Comparison of ENCODE assay signal across 8 cellular contexts in genomic region chr15:78241017-78241416, GRCh38. TPM values are rescaled to one million over a fixed set of nuclear protein-coding genes. Genes with fewer than 3 reads are reported as not detected.
DNase-seq lines count a peak whose midpoint lies in the region; ATAC-seq and TF ChIP-seq lines count a peak whose summit lies in the region.

No MANE protein-coding gene starts in this region.

- H3K36me3 Mint-ChIP-seq in activated CD4-positive, alpha-beta memory T cell treated with anti-CD3 and anti-CD28 coated beads for 36 hours: no peaks in the 10 kb centered on the region

- H3K27ac Mint-ChIP-seq in activated CD4-positive, alpha-beta memory T cell treated with anti-CD3 and anti-CD28 coated beads for 36 hours: no peak overlapping the region

- ATAC-seq in HG03442 (IDR thresholded peaks at IDR 0.05; ENCODE audit: unreplicated experiment): no peak

- intact Hi-C loops in activated CD4-positive, alpha-beta memory T cell treated with anti-CD3 and anti-CD28 coated beads for 36 hours (cut with micrococcal nuclease): loop anchor here (1.0 to 5.0 kb wide), 5 partner anchors 44 to 282 kb away; partner anchors contain the start of gene CIB2
- intact Hi-C loops in dorsolateral prefrontal cortex (cut with DNase I): loop anchor here (1.0 to 5.0 kb wide), 7 partner anchors 62 to 278 kb away; partner anchors contain the start of gene CIB2 (in 2 of the 2)

- no peak overlapping the region for H3K4me3 Mint-ChIP-seq in activated CD4-positive, alpha-beta memory T cell treated with anti-CD3 and anti-CD28 coated beads for 36 hours

- no peak overlapping the region for H3K4me3 ChIP-seq in H7 (ENCODE audit: insufficient read depth, low read depth, low read length)
- no peak overlapping the region for H3K4me3 ChIP-seq in dorsolateral prefrontal cortex

- peaks cover 2% of the 10 kb centered on the region for H3K4me1 Mint-ChIP-seq in activated CD4-positive, alpha-beta memory T cell treated with anti-CD3 and anti-CD28 coated beads for 36 hours (ENCODE audit: low read depth)

- peaks cover 1% of the 10 kb centered on the region for H3K27me3 Mint-ChIP-seq in activated CD4-positive, alpha-beta memory T cell treated with anti-CD3 and anti-CD28 coated beads for 36 hours

- DNase-seq in H7: peak; percentile 94
- peak; percentile 11 for DNase-seq in NCI-H524 treated with DMSO at 0.1 percent for 48 hours (lab: John Stamatoyannopoulos, UW)
- DNase-seq in activated CD4-positive, alpha-beta memory T cell treated with anti-CD3 and anti-CD28 coated beads for 36 hours: peak; percentile 91
- DNase-seq in dorsolateral prefrontal cortex: peak; percentile 77 to 92 (median 89)
- DNase-seq in lung microvascular endothelial cell (ENCODE audit: low read depth in 2 of 2): peak; percentile 69 to 82
- DNase-seq in stimulated activated CD8-positive, alpha-beta memory T cell treated with anti-CD3 and anti-CD28 coated beads, Interleukin-12 subunit alpha, Interleukin-12 subunit beta, amount 100 ng/mL, for 24 hours (ENCODE audit: extremely low read depth): peak; percentile 46

- no peaks in the 10 kb centered on the region for H3K9me3 Mint-ChIP-seq in activated CD4-positive, alpha-beta memory T cell treated with anti-CD3 and anti-CD28 coated beads for 36 hours

- H3K27me3 ChIP-seq in H7 (ENCODE audit: control insufficient read depth, insufficient read depth, low read length) (no peaks in the 10 kb centered on the region), dorsolateral prefrontal cortex (peaks cover 0 to 4% (median 0%) of the 10 kb centered on the region in 45 donors)

- TF ChIP-seq CTCF in C4-2B (conservative IDR thresholded peaks at IDR 0.05) (peak; percentile 94), dorsolateral prefrontal cortex (IDR thresholded peaks at IDR 0.05 in 54 of 56, conservative IDR thresholded peaks at IDR 0.05 in 2 of 56; ENCODE audit: low read depth in 1 of 56, partially characterized antibody in 56 of 56) (peak; percentile 44 to 98 (median 91))

- H3K36me3 ChIP-seq in H7 (replicated peaks; ENCODE audit: control insufficient read depth, insufficient read depth, low read length): no peaks in the 10 kb centered on the region

- H3K27ac ChIP-seq in C4-2B (no peak overlapping the region), dorsolateral prefrontal cortex (peak overlapping the region in 5 of 59 donors; percentile 14 to 55 (median 44))

- POLR2A ChIA-PET in activated CD4-positive, alpha-beta memory T cell treated with anti-CD3 and anti-CD28 coated beads for 36 hours (lab: Charles Lee): no interaction called here

- CTCF ChIA-PET in activated CD4-positive, alpha-beta memory T cell treated with anti-CD3 and anti-CD28 coated beads for 36 hours (lab: Charles Lee): interaction anchor here (0.6 to 8.6 kb wide), 45 partner anchors 9 to 793 kb away, joined by 3 to 136 read pairs (median 4); partner anchors contain the start of gene CIB2

RNA-seq across cellular contexts. Expression of gene ACSBG1, which starts 6.7 kb away (rescaled TPM):
- total RNA-seq in H7 (2014; rRNA removed; shearing (Covaris generic)): 2.7 and 3.9 TPM in 2 replicates
- total RNA-seq in activated CD4-positive, alpha-beta memory T cell treated with anti-CD3 and anti-CD28 coated beads for 36 hours: under 1 TPM in 1 of 2 experiments, not detected in 1; 0.26 TPM
- 100 to 1,000 TPM in 47 of 120 experiments, 10 to 100 TPM in 73; 48.0 to 276 (median 94.0) TPM for total RNA-seq in dorsolateral prefrontal cortex
- total RNA-seq in lung microvascular endothelial cell: not detected in 2 replicates

RNA-seq across cellular contexts. Expression of gene DNAJA4, which starts 23.3 kb away (rescaled TPM):
- 0.03 and 0.11 TPM in 2 replicates for total RNA-seq in H7 (2014; rRNA removed; shearing (Covaris generic))
- 10 to 100 TPM; 36.3 to 39.6 TPM for total RNA-seq in activated CD4-positive, alpha-beta memory T cell treated with anti-CD3 and anti-CD28 coated beads for 36 hours
- total RNA-seq in dorsolateral prefrontal cortex (100 to 1,000 TPM in 49 of 120 experiments, 10 to 100 TPM in 71; 52.5 to 507 (median 97.1) TPM), lung microvascular endothelial cell (1.1 and 1.6 TPM in 2 replicates)

RNA-seq across cellular contexts. Expression of gene SKIC8, which starts 58.4 kb away (rescaled TPM):
- 64.0 and 87.1 TPM in 2 replicates for total RNA-seq in H7 (2014; rRNA removed; shearing (Covaris generic))
- total RNA-seq in activated CD4-positive, alpha-beta memory T cell treated with anti-CD3 and anti-CD28 coated beads for 36 hours: 10 to 100 TPM; 50.1 to 51.3 TPM
- total RNA-seq in dorsolateral prefrontal cortex: 10 to 100 TPM; 28.0 to 79.8 (median 56.5) TPM
- total RNA-seq in lung microvascular endothelial cell: 62.5 and 63.9 TPM in 2 replicates

Comparison
In these comparisons a context has a peak if more than half of its experiments do, and no peak if none do; other contexts are left out.
1. DNase-seq: peak in every context shown above with its lines; median percentile 94 in H7; 91 in activated CD4-positive, alpha-beta memory T cell treated with anti-CD3 and anti-CD28 coated beads for 36 hours; 89 in dorsolateral prefrontal cortex; 76 in lung microvascular endothelial cell; 46 in stimulated activated CD8-positive, alpha-beta memory T cell treated with anti-CD3 and anti-CD28 coated beads, Interleukin-12 subunit alpha, Interleukin-12 subunit beta, amount 100 ng/mL, for 24 hours; 11 in NCI-H524 treated with DMSO at 0.1 percent for 48 hours.
2. RNA of gene DNAJA4, which starts 23.3 kb away (total RNA-seq): 52.5 to 507 TPM in dorsolateral prefrontal cortex and 36.3 to 39.6 TPM in activated CD4-positive, alpha-beta memory T cell treated with anti-CD3 and anti-CD28 coated beads for 36 hours; 1.1 to 1.6 TPM in lung microvascular endothelial cell and 0.03 to 0.11 TPM in H7; every median in the first group is over 10 times any median in the second.